1 cellular context compared by ENCODE assay signal in genomic region chr20:33810885-33811762, GRCh38.
TF ChIP-seq lines count a peak whose summit lies in the region.

A gene with protein sequence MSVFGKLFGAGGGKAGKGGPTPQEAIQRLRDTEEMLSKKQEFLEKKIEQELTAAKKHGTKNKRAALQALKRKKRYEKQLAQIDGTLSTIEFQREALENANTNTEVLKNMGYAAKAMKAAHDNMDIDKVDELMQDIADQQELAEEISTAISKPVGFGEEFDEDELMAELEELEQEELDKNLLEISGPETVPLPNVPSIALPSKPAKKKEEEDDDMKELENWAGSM (plus strand): TSS chr20:33811348. CDS start chr20:33811469, 121 bp downstream.

TF ChIP-seq in HEK293, 187 proteins besides CTCF, POLR2A, EP300 and RAD21 (continued from another document):
- TF ChIP-seq PRDM10 (tag by site-specific recombination; IDR thresholded peaks at IDR 0.05) (peak; percentile 68), FEZF1 (tag by site-specific recombination; IDR thresholded peaks at IDR 0.05) (peak; percentile 82), ZNF664 (tag by site-specific recombination; IDR thresholded peaks at IDR 0.05) (no peak), ZNF792 (tag by site-specific recombination; IDR thresholded peaks at IDR 0.05) (no peak), INSM2 (tag by site-specific recombination; IDR thresholded peaks at IDR 0.05) (no peak), ZNF239 (tag by site-specific recombination; IDR thresholded peaks at IDR 0.05) (no peak), ZNF596 (tag by site-specific recombination; IDR thresholded peaks at IDR 0.05) (no peak)
- TF ChIP-seq, protein P1, sequence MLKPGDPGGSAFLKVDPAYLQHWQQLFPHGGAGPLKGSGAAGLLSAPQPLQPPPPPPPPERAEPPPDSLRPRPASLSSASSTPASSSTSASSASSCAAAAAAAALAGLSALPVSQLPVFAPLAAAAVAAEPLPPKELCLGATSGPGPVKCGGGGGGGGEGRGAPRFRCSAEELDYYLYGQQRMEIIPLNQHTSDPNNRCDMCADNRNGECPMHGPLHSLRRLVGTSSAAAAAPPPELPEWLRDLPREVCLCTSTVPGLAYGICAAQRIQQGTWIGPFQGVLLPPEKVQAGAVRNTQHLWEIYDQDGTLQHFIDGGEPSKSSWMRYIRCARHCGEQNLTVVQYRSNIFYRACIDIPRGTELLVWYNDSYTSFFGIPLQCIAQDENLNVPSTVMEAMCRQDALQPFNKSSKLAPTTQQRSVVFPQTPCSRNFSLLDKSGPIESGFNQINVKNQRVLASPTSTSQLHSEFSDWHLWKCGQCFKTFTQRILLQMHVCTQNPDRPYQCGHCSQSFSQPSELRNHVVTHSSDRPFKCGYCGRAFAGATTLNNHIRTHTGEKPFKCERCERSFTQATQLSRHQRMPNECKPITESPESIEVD (tag by site-specific recombination; IDR thresholded peaks at IDR 0.05) = no peak
